In the genomic region with DNA sequence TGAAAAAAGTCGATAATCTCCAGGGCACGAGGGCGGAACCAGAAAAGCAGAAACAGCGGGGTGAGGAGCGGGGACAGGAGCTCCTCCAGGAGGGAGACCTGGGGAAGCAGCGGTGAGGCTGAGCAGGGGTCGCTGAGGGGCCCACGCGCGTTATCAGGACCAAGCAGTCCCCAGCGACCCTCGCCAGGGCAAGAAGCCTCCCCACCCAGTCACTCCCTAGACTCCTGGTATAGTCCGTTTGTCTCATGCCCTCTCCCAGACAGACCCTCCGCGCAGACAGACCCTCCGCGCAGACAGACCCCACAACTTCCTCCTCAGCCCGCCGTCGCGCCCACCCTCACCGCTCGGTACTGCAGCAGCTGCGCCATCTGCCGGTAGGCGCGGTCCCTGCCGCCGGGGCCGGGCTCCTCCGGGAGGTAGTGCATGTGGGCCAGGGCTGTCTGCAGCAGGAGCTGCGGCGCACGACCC, we compare ENCODE assay signal across 8 cellular contexts. TPM values are rescaled to one million over a fixed set of nuclear protein-coding genes. Genes with fewer than 3 reads are reported as not detected.
A peak's percentile ranks its signal among the peaks of the same experiment; 100 is the strongest.
DNase-seq lines count a peak whose midpoint lies in the region; ATAC-seq and TF ChIP-seq lines count a peak whose summit lies in the region.

No MANE protein-coding gene starts in this region.

- no peaks in the 10 kb centered on the region for H3K27me3 ChIP-seq in CD8-positive, alpha-beta T cell (ENCODE audit: insufficient read depth, low read length)
- H3K27me3 ChIP-seq in left lung = peaks cover 22 to 94% of the 10 kb centered on the region in 2 donors

- peak overlapping the region; percentile 54 for H3K4me3 ChIP-seq in CD8-positive, alpha-beta T cell (ENCODE audit: low read depth, low read length)
- no peak overlapping the region for H3K4me3 ChIP-seq in left lung

- intact Hi-C loops in CD8-positive, alpha-beta T cell (cut with DNase I, micrococcal nuclease) = loop anchor here (1.0 to 5.0 kb wide), 7 partner anchors 10 to 120 kb away; partner anchors contain the start of genes ABCB8 (in 1 of the 2), CDK5 (in 1 of the 2) and SLC4A2 (in 1 of the 2)
- intact Hi-C loops in left lung (cut with DNase I) = no loop called here

- peak overlapping the region; percentile 39 for H3K27ac Mint-ChIP-seq in CD8-positive, alpha-beta T cell

- H3K36me3 Mint-ChIP-seq in CD8-positive, alpha-beta T cell = peaks cover 2% of the 10 kb centered on the region

- no peaks in the 10 kb centered on the region for H3K9me3 ChIP-seq in CD8-positive, alpha-beta T cell (ENCODE audit: low read length)
- no peaks in the 10 kb centered on the region for H3K9me3 ChIP-seq in left lung

- CTCF ChIA-PET in CD8-positive, alpha-beta T cell (lab: Charles Lee) = interaction anchor here (0.7 to 8.4 kb wide), 32 partner anchors 11 to 626 kb away, joined by 3 to 78 read pairs (median 5); partner anchors contain the start of genes ABCB8, NOS3, SLC4A2 and TMUB1

- peaks cover 61% of the 10 kb centered on the region for H3K4me1 ChIP-seq in CD8-positive, alpha-beta T cell (ENCODE audit: insufficient read depth, low read length)
- peaks cover 12 to 34% of the 10 kb centered on the region in 2 donors for H3K4me1 ChIP-seq in left lung

- POLR2A ChIA-PET in CD8-positive, alpha-beta T cell (lab: Charles Lee) = interaction anchor here (1.2 to 2.9 kb wide), 6 partner anchors 9 to 451 kb away, joined by 3 to 27 read pairs (median 8); partner anchors contain the start of genes ABCB8, FASTK and GIMAP4

- peak; percentile 99 for TF ChIP-seq CTCF in CD8-positive, alpha-beta T cell (IDR thresholded peaks at IDR 0.05)
- TF ChIP-seq CTCF in left lung (IDR thresholded peaks at IDR 0.05) = peak; percentile 92 to 98

- H3K4me1 Mint-ChIP-seq in CD8-positive, alpha-beta T cell (ENCODE audit: low read depth) = peaks cover 57% of the 10 kb centered on the region

- H3K9me3 Mint-ChIP-seq in CD8-positive, alpha-beta T cell = no peaks in the 10 kb centered on the region

- peak; percentile 60 for ATAC-seq in CD8-positive, alpha-beta T cell
- ATAC-seq in GM21360 (IDR thresholded peaks at IDR 0.05; ENCODE audit: unreplicated experiment) (peak; percentile 54), left lung (peak; percentile 87), GM18517 (IDR thresholded peaks at IDR 0.05; ENCODE audit: unreplicated experiment) (no peak)

- peaks cover 7% of the 10 kb centered on the region for H3K27me3 Mint-ChIP-seq in CD8-positive, alpha-beta T cell (ENCODE audit: low read depth)

- H3K27ac ChIP-seq in CD8-positive, alpha-beta T cell (ENCODE audit: low read depth, low read length) = peak overlapping the region; percentile 27
- no peak overlapping the region for H3K27ac ChIP-seq in left lung

- DNase-seq in CD8-positive, alpha-beta T cell = peak; percentile 70 to 90 (median 79)
- peak; percentile 85 for DNase-seq in NAMALWA (ENCODE audit: low spot score)
- peak; percentile 70 for DNase-seq in activated CD4-positive, alpha-beta T cell treated with anti-CD3 and anti-CD28 coated beads for 1 hour
- DNase-seq in cerebellar cortex (ENCODE audit: low spot score) = peak; percentile 47
- DNase-seq in left lung = peak; percentile 69 to 93
- peak; percentile 59 to 84 (median 64) for DNase-seq in stimulated activated CD4-positive, alpha-beta T cell treated with anti-CD3 and anti-CD28 coated beads, TNF-alpha, amount 100 ng/mL, for 24 hours (ENCODE audit: low read depth in 3 of 3)

- H3K4me3 Mint-ChIP-seq in CD8-positive, alpha-beta T cell = peak overlapping the region; percentile 83

- H3K36me3 ChIP-seq in CD8-positive, alpha-beta T cell (ENCODE audit: insufficient read depth, low read length) = no peaks in the 10 kb centered on the region
- H3K36me3 ChIP-seq in left lung = no peaks in the 10 kb centered on the region

RNA-seq across cellular contexts. Expression of gene ATG9B, which starts 6.3 kb away (rescaled TPM):
- 10 to 100 TPM in 1 of 2 experiments, 1 to 10 TPM in 1; 9.2 to 12.7 TPM for total RNA-seq in CD8-positive, alpha-beta T cell
- total RNA-seq in left lung = under 1 TPM; 0.68 to 0.70 TPM

RNA-seq across cellular contexts. Expression of gene ABCB8, which starts 10.3 kb away (rescaled TPM):
- 10 to 100 TPM; 43.6 to 49.3 TPM for total RNA-seq in CD8-positive, alpha-beta T cell
- total RNA-seq in left lung = 10 to 100 TPM; 47.5 to 52.1 TPM

RNA-seq across cellular contexts. Expression of gene NOS3, which starts 27.2 kb away (rescaled TPM):
- total RNA-seq in CD8-positive, alpha-beta T cell = 1 to 10 TPM; 1.1 to 1.4 TPM
- 10 to 100 TPM; 12.1 to 21.8 TPM for total RNA-seq in left lung

RNA-seq across cellular contexts. Expression of gene ASIC3, which starts 30.3 kb away (rescaled TPM):
- 1 to 10 TPM; 6.7 to 8.6 TPM for total RNA-seq in CD8-positive, alpha-beta T cell
- total RNA-seq in left lung = 1 to 10 TPM; 2.7 to 3.5 TPM

RNA-seq across cellular contexts. Expression of gene CDK5, which starts 39.7 kb away (rescaled TPM):
- total RNA-seq in CD8-positive, alpha-beta T cell = 1 to 10 TPM; 1.9 to 2.7 TPM
- 10 to 100 TPM; 15.6 to 17.1 TPM for total RNA-seq in left lung

Comparison
In these comparisons a context has a peak if more than half of its experiments do, and no peak if none do; other contexts are left out.
1. RNA of gene ATG9B, which starts 6.3 kb away (total RNA-seq): 9.2 to 12.7 TPM in CD8-positive, alpha-beta T cell; 0.68 to 0.70 TPM in left lung; every median in the first group is over 4 times any median in the second.
2. RNA of gene NOS3, which starts 27.2 kb away (total RNA-seq): 12.1 to 21.8 TPM in left lung; 1.1 to 1.4 TPM in CD8-positive, alpha-beta T cell; every median in the first group is over 4 times any median in the second.
3. intact Hi-C loops: an anchor here in CD8-positive, alpha-beta T cell (1.0 to 5.0 kb wide); none called in left lung.
4. Peak in every context shown above with its lines, with median percentiles within 50 percentile points of each other: DNase-seq.